Comparison of ENCODE assay signal across 8 cellular contexts in the genomic region with DNA sequence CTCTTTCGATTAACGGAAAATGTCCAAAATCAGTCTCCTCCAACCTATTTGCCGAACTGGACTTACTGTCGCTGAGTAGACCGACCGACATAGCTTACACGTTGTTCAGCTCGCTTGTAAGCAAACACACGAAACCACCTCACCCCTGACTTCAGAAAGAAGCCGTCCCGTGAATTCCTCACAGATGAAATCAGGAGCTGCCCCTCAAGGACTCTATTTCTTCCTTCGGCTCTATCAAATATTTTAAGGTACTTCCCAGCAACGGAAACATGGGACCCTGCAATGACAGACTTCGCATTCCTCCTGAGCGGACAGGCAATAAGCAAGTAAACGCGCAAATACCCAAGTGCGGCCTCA. TPM values are rescaled to one million over a fixed set of nuclear protein-coding genes. Genes with fewer than 3 reads are reported as not detected.
DNase-seq lines count a peak whose midpoint lies in the region; ATAC-seq and TF ChIP-seq lines count a peak whose summit lies in the region.

No MANE protein-coding gene starts in this region.

- no peaks in the 10 kb centered on the region for H4K20me1 ChIP-seq in OCI-LY1 (ENCODE audit: insufficient read depth, low read length)

- intact Hi-C loops in natural killer cell (cut with micrococcal nuclease) = loop anchor here (1.0 to 10.0 kb wide), 2 partner anchors 11 to 132 kb away; a partner anchor contains a TSS

- TF ChIP-seq CTCF in GM12875 (IDR thresholded peaks at IDR 0.05; ENCODE audit: borderline replicate concordance, insufficient read depth, low read depth, low read length) = no peak
- TF ChIP-seq CTCF in OCI-LY1 (IDR thresholded peaks at IDR 0.05; ENCODE audit: low read length) = no peak
- no peak for TF ChIP-seq CTCF in natural killer cell (IDR thresholded peaks at IDR 0.05)

- peak overlapping the region; percentile 98 for H3K4me2 ChIP-seq in OCI-LY1 (ENCODE audit: low read length)

- H3K27ac Mint-ChIP-seq in natural killer cell = peak overlapping the region; percentile 79 to 92

- H3K27me3 ChIP-seq in OCI-LY1 (ENCODE audit: insufficient read depth, low read length) = no peaks in the 10 kb centered on the region
- H3K27me3 ChIP-seq in effector memory CD4-positive, alpha-beta T cell (replicated peaks; ENCODE audit: control insufficient read depth, insufficient read depth, low read length, poor library complexity, severe bottlenecking) = no peaks in the 10 kb centered on the region

- H2AFZ ChIP-seq in OCI-LY1 (ENCODE audit: low read length) = no peak overlapping the region

- H3K4me3 ChIP-seq in GM12875 (ENCODE audit: low read depth, low read length) (peak overlapping the region; percentile 85), OCI-LY1 (ENCODE audit: low read depth, low read length, poor library complexity, severe bottlenecking) (peak overlapping the region; percentile 97)
- H3K4me3 ChIP-seq in effector memory CD4-positive, alpha-beta T cell (ENCODE audit: insufficient read depth, low read depth, low read length, poor library complexity, severe bottlenecking) = peak overlapping the region; percentile 96

- H3K36me3 Mint-ChIP-seq in natural killer cell = no peaks in the 10 kb centered on the region

- no peak overlapping the region for H3K27ac ChIP-seq in OCI-LY1 (ENCODE audit: low read depth, low read length, poor library complexity, severe bottlenecking)
- peak overlapping the region; percentile 91 for H3K27ac ChIP-seq in effector memory CD4-positive, alpha-beta T cell (ENCODE audit: insufficient read depth, low read length, poor library complexity, severe bottlenecking)

- peaks cover 33 to 39% of the 10 kb centered on the region in 2 donors for H3K4me1 Mint-ChIP-seq in natural killer cell

- no peaks in the 10 kb centered on the region for H3K9me3 Mint-ChIP-seq in natural killer cell

- H3K9me2 ChIP-seq in OCI-LY1 (ENCODE audit: low read depth, low read length) = no peaks in the 10 kb centered on the region

- no peak for ATAC-seq in natural killer cell
- ATAC-seq in GM18861 (IDR thresholded peaks at IDR 0.05; ENCODE audit: unreplicated experiment) = no peak

- no peaks in the 10 kb centered on the region for H3K27me3 Mint-ChIP-seq in natural killer cell (ENCODE audit: low read depth in 2 of 2)

- peak overlapping the region; percentile 95 for H3K4me3 Mint-ChIP-seq in natural killer cell

- H3K79me2 ChIP-seq in OCI-LY1 (ENCODE audit: insufficient read depth, low read length) = peaks cover 83% of the 10 kb centered on the region

- peaks cover 40% of the 10 kb centered on the region for H3K4me1 ChIP-seq in OCI-LY1 (ENCODE audit: insufficient read depth, low read length, severe bottlenecking)
- peaks cover 28% of the 10 kb centered on the region for H3K4me1 ChIP-seq in effector memory CD4-positive, alpha-beta T cell (ENCODE audit: control insufficient read depth, insufficient read depth, low read length, poor library complexity, severe bottlenecking)

- peaks cover 52% of the 10 kb centered on the region for H3K36me3 ChIP-seq in OCI-LY1 (ENCODE audit: insufficient read depth, low read length)
- peaks cover 6% of the 10 kb centered on the region for H3K36me3 ChIP-seq in effector memory CD4-positive, alpha-beta T cell (ENCODE audit: control insufficient read depth, insufficient read depth, low read length)

- no peaks in the 10 kb centered on the region for H3K9me3 ChIP-seq in OCI-LY1 (ENCODE audit: low read length)
- no peaks in the 10 kb centered on the region for H3K9me3 ChIP-seq in effector memory CD4-positive, alpha-beta T cell (ENCODE audit: control insufficient read depth, low read length)

- H3F3A ChIP-seq in OCI-LY1 (ENCODE audit: insufficient read depth, low read length) = 0 out of 2 replicates have a peak, but pooled peaks cover 3% of the 10 kb centered on the region

- DNase-seq in effector memory CD4-positive, alpha-beta T cell = no peak
- DNase-seq in natural killer cell = no peak
- DNase-seq in T1000 (lab: John Stamatoyannopoulos, UW) = no peak
- DNase-seq in SIG-M5 (lab: John Stamatoyannopoulos, UW) = no peak
- DNase-seq in activated CD8-positive, alpha-beta memory T cell treated with anti-CD3 and anti-CD28 coated beads, Interleukin-2, amount 50 U/mL, for 4 hours = no peak

- peak overlapping the region; percentile 98 for H3K9ac ChIP-seq in OCI-LY1 (ENCODE audit: low read length)

RNA-seq across cellular contexts. Expression of a gene that starts 1.0 kb away (rescaled TPM):
- 10 to 100 TPM; 45.1 to 60.1 (median 53.1) TPM for total RNA-seq in natural killer cell

RNA-seq across cellular contexts. Expression of a gene that starts 10.7 kb away (rescaled TPM):
- 100 to 1,000 TPM in 1 of 3 donors, 10 to 100 TPM in 2; 79.5 to 116 (median 83.4) TPM for total RNA-seq in natural killer cell

RNA-seq across cellular contexts. Expression of a gene that starts 15.5 kb away (rescaled TPM):
- 10 to 100 TPM; 22.3 to 24.0 (median 23.8) TPM for total RNA-seq in natural killer cell
